Comparison of ENCODE assay signal across 1 cellular context in genomic region chr1:55168353-55168752, GRCh38.
TF ChIP-seq lines count a peak whose summit lies in the region.

No MANE protein-coding gene starts in this region.

TF ChIP-seq in K562, 482 proteins besides CTCF, POLR2A, EP300 and RAD21:
- no peak for TF ChIP-seq DNMT1 (IDR thresholded peaks at IDR 0.05)
- TF ChIP-seq ZNF316 (IDR thresholded peaks at IDR 0.05), result peak; percentile 48
TF ChIP-seq in K562: peak in this region for 1.
